ENCODE assay signal across 10 cellular contexts in the genomic region with DNA sequence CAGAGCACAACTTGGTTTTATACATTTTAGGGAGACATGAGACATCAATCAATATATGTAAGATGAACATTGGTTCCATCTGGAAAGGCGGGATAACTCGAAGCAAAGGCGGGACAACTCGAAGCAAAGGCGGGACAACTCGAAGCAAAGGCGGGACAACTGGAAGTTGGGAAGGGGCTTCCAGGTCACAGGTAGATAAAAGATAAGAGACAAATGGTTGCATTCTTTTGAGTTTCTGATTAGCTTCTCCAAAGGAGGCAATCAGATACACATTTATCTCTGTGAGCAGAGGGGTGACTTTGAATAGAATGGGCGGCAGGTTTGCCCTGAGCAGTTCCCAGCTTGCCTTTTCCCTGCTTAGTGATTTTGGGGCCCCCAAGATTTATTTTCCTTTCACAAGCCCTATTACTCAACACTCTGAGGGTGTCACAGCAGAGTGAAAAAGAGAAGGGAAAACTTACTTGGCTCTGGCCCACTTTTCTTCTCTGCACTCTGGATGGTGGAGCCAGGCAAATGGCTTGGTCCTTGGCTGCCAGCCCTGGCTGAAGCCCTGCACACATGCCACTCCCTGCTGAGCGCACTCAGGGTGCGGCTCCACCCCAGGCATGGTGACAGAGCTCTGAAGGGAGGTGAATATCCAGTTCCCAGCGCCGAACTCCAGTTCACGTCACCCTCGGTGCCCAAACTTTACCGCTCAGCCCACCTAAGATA. TPM values are rescaled to one million over a fixed set of nuclear protein-coding genes. Genes with fewer than 3 reads are reported as not detected.
DNase-seq lines count a peak whose midpoint lies in the region; ATAC-seq and TF ChIP-seq lines count a peak whose summit lies in the region.
"Had no signal": no experiment of that assay in that cellular context is flagged by ENCODE, and none has a peak within 500 bp of the region (broad histone marks: within the 10 kb centered on the region; RNA-seq: fewer than 3 reads in every experiment).

No MANE protein-coding gene starts in this region.

- peak overlapping the region; percentile 77 to 89 (median 81) for H3K27ac ChIP-seq in esophagus squamous epithelium

- peaks cover 4% of the 10 kb centered on the region for H3K27me3 Mint-ChIP-seq in nephron progenitor cell (ENCODE audit: low read depth, poor library complexity)

- H3K27me3 ChIP-seq in esophagus squamous epithelium: no peaks in the 10 kb centered on the region

- DNase-seq in AG10803 (ENCODE audit: low read depth) (peak; percentile 77), NCI-H2196 (lab: John Stamatoyannopoulos, UW; ENCODE audit: unreplicated experiment) (peak; percentile 40), esophagus squamous epithelium (lab: John Stamatoyannopoulos, UW) (peak; percentile 4), nephron progenitor cell (no peak), NOMO-1 treated with DMSO at 0.1 percent for 48 hours (lab: John Stamatoyannopoulos, UW; ENCODE audit: unreplicated experiment) (no peak), cerebellar nuclear complex (lab: John Stamatoyannopoulos, UW) (no peak), NOMO-1 (lab: John Stamatoyannopoulos, UW; ENCODE audit: unreplicated experiment in 2 of 2) (no peak)
- DNase-seq: MM.1S had no signal

- H3K4me3 ChIP-seq in AG10803 (ENCODE audit: low read length): no peak overlapping the region
- H3K4me3 ChIP-seq in esophagus squamous epithelium: peak overlapping the region in 3 of 4 donors; percentile 4 to 26 (median 21)

- no peak overlapping the region for H3K27ac Mint-ChIP-seq in nephron progenitor cell
- H3K27ac Mint-ChIP-seq: CD14-positive monocyte had no signal

- TF ChIP-seq POLR2A in esophagus squamous epithelium (IDR thresholded peaks at IDR 0.05): peak in 1 of 4 donors; percentile 42

- H3K36me3 ChIP-seq in esophagus squamous epithelium: no peaks in the 10 kb centered on the region

- no peak for TF ChIP-seq CTCF in AG10803 (conservative IDR thresholded peaks at IDR 0.05; ENCODE audit: low read length)
- TF ChIP-seq CTCF in esophagus squamous epithelium (IDR thresholded peaks at IDR 0.05): no peak
- TF ChIP-seq CTCF in nephron progenitor cell (IDR thresholded peaks at IDR 0.05): no peak

- no peaks in the 10 kb centered on the region for H3K9me3 Mint-ChIP-seq in nephron progenitor cell

- H3K36me3 Mint-ChIP-seq in nephron progenitor cell (ENCODE audit: low read depth): peaks cover 25% of the 10 kb centered on the region
- H3K36me3 Mint-ChIP-seq: CD14-positive monocyte had no signal

- peaks cover 39% of the 10 kb centered on the region for H3K4me1 Mint-ChIP-seq in nephron progenitor cell
- H3K4me1 Mint-ChIP-seq: CD14-positive monocyte had no signal

- 47 to 54% methylated on average over 13 to 14 of the region's 15 CpGs for WGBS in esophagus squamous epithelium, 2 donors

- H3K4me1 ChIP-seq in esophagus squamous epithelium: peaks cover 21 to 100% (median 33%) of the 10 kb centered on the region in 3 donors

- no peak for ATAC-seq in HG02623 (IDR thresholded peaks at IDR 0.05; ENCODE audit: unreplicated experiment)

- intact Hi-C loops in esophagus squamous epithelium (cut with DNase I): no loop called here

- no peaks in the 10 kb centered on the region for H3K9me3 ChIP-seq in esophagus squamous epithelium

- H3K4me3 Mint-ChIP-seq in nephron progenitor cell: peak overlapping the region; percentile 2
- H3K4me3 Mint-ChIP-seq: CD14-positive monocyte had no signal

RNA-seq across cellular contexts. Expression of gene PARD3, which starts 46.7 kb away (rescaled TPM):
- 100 to 1,000 TPM in 1 of 4 donors, 10 to 100 TPM in 3; 57.3 to 114 (median 81.7) TPM for total RNA-seq in esophagus squamous epithelium

Comparison
In these comparisons a context has a peak if more than half of its experiments do, and no peak if none do; other contexts are left out.
1. DNase-seq: peak in AG10803 (single experiment), NCI-H2196 (single experiment) and esophagus squamous epithelium (single experiment); none in nephron progenitor cell (single experiment), NOMO-1 treated with DMSO at 0.1 percent for 48 hours (single experiment), cerebellar nuclear complex (0 of 2) and NOMO-1 (0 of 2).